7 cellular contexts compared by ENCODE assay signal in the genomic region with DNA sequence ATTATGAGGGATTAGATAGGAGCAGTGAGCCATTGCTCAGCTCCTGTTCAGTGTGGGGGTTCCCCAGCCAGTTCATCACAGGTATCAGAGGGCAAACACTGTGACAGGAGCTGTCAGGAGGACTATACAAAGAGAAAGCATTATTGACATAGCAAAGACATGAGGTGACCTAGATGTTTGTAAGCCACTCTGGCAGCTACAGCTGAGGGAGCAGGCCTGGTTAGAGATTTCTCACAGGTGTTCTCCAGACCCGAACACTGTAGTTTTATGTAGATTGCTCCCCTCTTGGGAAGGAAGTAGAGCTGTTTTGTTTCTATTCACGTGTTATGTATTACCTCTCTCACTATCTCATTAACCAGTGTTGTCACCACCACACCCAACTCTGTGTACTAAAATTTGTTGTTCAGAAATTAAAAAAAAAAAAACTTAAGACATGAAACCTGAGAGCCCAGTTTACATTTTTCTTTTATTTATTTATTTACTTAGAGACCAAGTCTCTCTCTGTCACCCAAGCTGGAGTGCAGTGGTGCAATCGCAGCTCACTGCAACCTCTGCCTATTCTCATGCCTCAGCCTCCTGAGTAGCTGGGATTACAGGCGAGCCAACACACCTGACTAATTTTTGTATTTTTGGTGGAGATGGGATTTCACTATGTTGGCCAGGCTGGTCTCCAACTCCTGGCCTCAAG.
DNase-seq lines count a peak whose midpoint lies in the region; ATAC-seq and TF ChIP-seq lines count a peak whose summit lies in the region.

No MANE protein-coding gene starts in this region.

- TF ChIP-seq CTCF in SU-DHL-6 (IDR thresholded peaks at IDR 0.05; ENCODE audit: insufficient read depth, low read length, poor library complexity, severe bottlenecking) (no peak), BE2C (IDR thresholded peaks at IDR 0.05; ENCODE audit: low read depth, low read length) (no peak)

- H4K20me1 ChIP-seq in SU-DHL-6 (ENCODE audit: low read depth, low read length), result no peaks in the 10 kb centered on the region

- H3K9me2 ChIP-seq in SU-DHL-6 (replicated peaks; ENCODE audit: insufficient read depth, low read length), result no peaks in the 10 kb centered on the region

- H3K9ac ChIP-seq in SU-DHL-6 (ENCODE audit: low read length) (peak overlapping the region; percentile 10; the same call in 1 of the 2 replicates), duodenal mucosa (ENCODE audit: low read depth in 1 of 2, low read length in 2 of 2) (no peak overlapping the region)

- H3K4me2 ChIP-seq in SU-DHL-6 (ENCODE audit: low read depth, low read length, poor library complexity, severe bottlenecking), result peak overlapping the region; percentile 56

- peaks cover 6% of the 10 kb centered on the region; the same call in 1 of the 2 replicates for H3K79me2 ChIP-seq in SU-DHL-6 (ENCODE audit: insufficient read depth, low read length)

- H2AFZ ChIP-seq in SU-DHL-6 (ENCODE audit: low read depth, low read length, severe bottlenecking), result no peak overlapping the region

- H3K4me1 ChIP-seq in duodenal mucosa (ENCODE audit: control insufficient read depth in 1 of 2, insufficient read depth in 2 of 2, low read length in 2 of 2), result peaks cover 12 to 18% of the 10 kb centered on the region in 2 donors
- H3K4me1 ChIP-seq in BE2C, result no peaks in the 10 kb centered on the region; the same call in 1 of the 2 replicates

- DNase-seq in stimulated activated CD4-positive, alpha-beta T cell treated with anti-CD3 and anti-CD28 coated beads, Interleukin-4, amount 100 ng/mL, for 1 hour, result peak; percentile 32
- DNase-seq in ACHN, result no peak
- no peak for DNase-seq in BE2C

- peaks cover 23% of the 10 kb centered on the region; the same call in 1 of the 2 replicates for H3F3A ChIP-seq in SU-DHL-6 (ENCODE audit: insufficient read depth)

- no peaks in the 10 kb centered on the region for H3K9me3 ChIP-seq in SU-DHL-6 (ENCODE audit: insufficient read depth, low read length)
- no peaks in the 10 kb centered on the region for H3K9me3 ChIP-seq in duodenal mucosa (ENCODE audit: control insufficient read depth in 1 of 2, low read length in 2 of 2)
- H3K9me3 ChIP-seq in BE2C, result no peaks in the 10 kb centered on the region

- H3K27me3 ChIP-seq in SU-DHL-6 (ENCODE audit: low read length), result no peaks in the 10 kb centered on the region
- H3K27me3 ChIP-seq in duodenal mucosa (ENCODE audit: control insufficient read depth in 1 of 2, insufficient read depth in 2 of 2, low read length in 2 of 2), result no peaks in the 10 kb centered on the region
- H3K27me3 ChIP-seq in BE2C, result no peaks in the 10 kb centered on the region

- peak overlapping the region; percentile 56 for H3K27ac ChIP-seq in SU-DHL-6 (ENCODE audit: low read depth, low read length)
- peak overlapping the region; percentile 6 for H3K27ac ChIP-seq in duodenal mucosa (ENCODE audit: low read depth, low read length)

- H3K4me3 ChIP-seq in SU-DHL-6 (ENCODE audit: insufficient read depth, low read length, poor library complexity, severe bottlenecking), result no peak overlapping the region
- H3K4me3 ChIP-seq in duodenal mucosa (ENCODE audit: low read depth in 1 of 2, low read length in 2 of 2), result no peak overlapping the region
- no peak overlapping the region for H3K4me3 ChIP-seq in BE2C (ENCODE audit: low read depth, low read length)

- ATAC-seq in GM19328 (IDR thresholded peaks at IDR 0.05; ENCODE audit: unreplicated experiment) (peak; percentile 60), HG03135 (IDR thresholded peaks at IDR 0.05; ENCODE audit: unreplicated experiment) (peak; percentile 75)

- H3K36me3 ChIP-seq in SU-DHL-6 (ENCODE audit: low read length), result no peaks in the 10 kb centered on the region
- no peaks in the 10 kb centered on the region for H3K36me3 ChIP-seq in duodenal mucosa (ENCODE audit: control insufficient read depth in 1 of 2, insufficient read depth in 2 of 2, low read length in 2 of 2)
- no peaks in the 10 kb centered on the region for H3K36me3 ChIP-seq in BE2C

- in situ Hi-C loops in ACHN (cut with HindIII; ENCODE audit: low pct_ligation_motif_present, low pct_unique_long_range_greater_than_20kb, low sequenced_read_pairs), result no loop called here
